In genomic region chr5:58711965-58712364, GRCh38 we compare ENCODE assay signal across 34 cellular contexts.
"Had no signal": no experiment of that assay in that cellular context is flagged by ENCODE, and none has a peak within 500 bp of the region (broad histone marks: within the 10 kb centered on the region; RNA-seq: fewer than 3 reads in every experiment).

No MANE protein-coding gene starts in this region.

- H3K4me3 ChIP-seq: adrenal gland, body of pancreas, breast epithelium had no signal

- H3K27ac ChIP-seq: adrenal gland, body of pancreas, brain microvascular endothelial cell, breast epithelium, VCaP had no signal

- H3K4me1 ChIP-seq: body of pancreas, breast epithelium had no signal

- FAIRE-seq: astrocyte, TTC549 had no signal

- H3K27me3 ChIP-seq: adrenal gland, body of pancreas, brain microvascular endothelial cell, breast epithelium had no signal

- H3K36me3 ChIP-seq: adrenal gland, brain microvascular endothelial cell, breast epithelium had no signal

- H3K9me3 ChIP-seq: adrenal gland, body of pancreas had no signal

- DNase-seq: activated B cell treated with CpG ODN at 0.5 μM for 24 hours; activated CD4-positive, alpha-beta memory T cell treated with anti-CD3 and anti-CD28 coated beads for 36 hours; activated CD4-positive, alpha-beta T cell treated with anti-CD3 and anti-CD28 coated beads for 4 hours; activated CD4-positive, alpha-beta T cell treated with anti-CD3 and anti-CD28 coated beads, Interleukin-2, amount 10 ng/mL, durations not matched to agents 24 days and 14 days; activated CD4-positive, alpha-beta T cell treated with anti-CD3 and anti-CD28 coated beads, Interleukin-2, amount 50 U/mL, for 1 hour; activated CD4-positive, alpha-beta T cell treated with anti-CD3 and anti-CD28 coated beads, Interleukin-2, amount 50 U/mL, for 4 hours; activated CD4-positive, CD25-positive, alpha-beta regulatory T cell treated with anti-CD3 and anti-CD28 coated beads, Interleukin-2, amount 50 U/mL, for 72 hours; activated CD8-positive, alpha-beta memory T cell treated with anti-CD3 and anti-CD28 coated beads, Interleukin-2, amount 50 U/mL, for 4 hours; activated CD8-positive, alpha-beta T cell treated with anti-CD3 and anti-CD28 coated beads for 36 hours; activated effector memory CD4-positive, alpha-beta T cell treated with anti-CD3 and anti-CD28 coated beads, Interleukin-2, amount 50 U/mL, for 16 hours; activated gamma-delta T cell treated with Interleukin-2 at 50 U/mL for 16 hours; activated naive CD4-positive, alpha-beta T cell; activated naive CD4-positive, alpha-beta T cell treated with anti-CD3 and anti-CD28 coated beads for 36 hours; activated naive CD4-positive, alpha-beta T cell treated with anti-CD3 and anti-CD28 coated beads, Interleukin-2, amount 50 U/mL, for 16 hours; activated naive CD8-positive, alpha-beta T cell treated with anti-CD3 and anti-CD28 coated beads for 36 hours; activated T-cell treated with anti-CD3 and anti-CD28 coated beads for 4 hours; activated T-cell treated with anti-CD3 and anti-CD28 coated beads, Interleukin-2, amount 50 U/mL, for 1 hour; activated T-cell treated with anti-CD3 and anti-CD28 coated beads, Interleukin-2, amount 50 U/mL, for 4 hours; activated T-cell treated with anti-CD3 and anti-CD28 coated beads, Interleukin-2, amount 50 U/mL, for 72 hours; adrenal gland; amniotic stem cell; aorta; body of pancreas; brain microvascular endothelial cell; central memory CD4-positive, alpha-beta T cell; T-helper 1 cell; T-helper 2 cell; T-helper 9 cell had no signal

- ATAC-seq: activated CD8-positive, alpha-beta T cell treated with anti-CD3 and anti-CD28 coated beads for 36 hours; activated naive CD4-positive, alpha-beta T cell treated with anti-CD3 and anti-CD28 coated beads, Interleukin-2, amount 50 U/mL, for 72 hours; activated T-cell treated with anti-CD3 and anti-CD28 coated beads, Interleukin-2, amount 50 U/mL, for 4 hours; activated T-cell treated with anti-CD3 and anti-CD28 coated beads, Interleukin-2, amount 50 U/mL, for 72 hours; activated T-helper 17 cell treated with anti-CD3 and anti-CD28 coated beads, Interleukin-2, amount 50 U/mL, for 72 hours; body of pancreas had no signal
